Comparison of ENCODE assay signal across 35 cellular contexts in genomic region chr15:43547539-43547938, GRCh38. TPM values are rescaled to one million over a fixed set of nuclear protein-coding genes. Genes with fewer than 3 reads are reported as not detected.
"Had no signal": no experiment of that assay in that cellular context is flagged by ENCODE, and none has a peak within 500 bp of the region (broad histone marks: within the 10 kb centered on the region; RNA-seq: fewer than 3 reads in every experiment).

No MANE protein-coding gene starts in this region.

- H3K27me3 ChIP-seq: MG63 had no signal

- DNase-seq: Kasumi-1, MG63, MM.1S, MV-4-11, NCI-H1048, NCI-H1092, NCI-H1092 treated with DMSO at 0.1 percent for 48 hours, NCI-H1105, NCI-H1105 treated with DMSO at 0.1 percent for 48 hours, NCI-H1417, NCI-H1417 treated with DMSO at 0.1 percent for 48 hours, NCI-H1436, NCI-H1436 treated with DMSO at 0.1 percent for 48 hours, NCI-H146, NCI-H1694, NCI-H1694 treated with DMSO at 0.1 percent for 48 hours, NCI-H187, NCI-H187 treated with DMSO at 0.1 percent for 48 hours, NCI-H1930, NCI-H2029, NCI-H2029 treated with DMSO at 0.1 percent for 48 hours, NCI-H2081, NCI-H2081 treated with DMSO at 0.1 percent for 48 hours, NCI-H2107, NCI-H2171, NCI-H2171 treated with DMSO at 0.1 percent for 48 hours, NCI-H2227 treated with DMSO at 0.1 percent for 48 hours, NCI-H226, NCI-H345, NCI-H446, NCI-H446 treated with DMSO at 0.1 percent for 48 hours, NCI-H510A, NCI-H510A treated with DMSO at 0.1 percent for 48 hours had no signal

- H3K4me3 ChIP-seq: MG63 had no signal

RNA-seq across cellular contexts. Expression of gene CKMT1B, which starts 46.3 kb away (rescaled TPM):
- total RNA-seq: LHCN-M2, M059J had no signal
